Comparison of ENCODE assay signal across 27 cellular contexts in genomic region chr1:33087677-33088076, GRCh38. TPM values are rescaled to one million over a fixed set of nuclear protein-coding genes. Genes with fewer than 3 reads are reported as not detected.
DNase-seq lines count a peak whose midpoint lies in the region; ATAC-seq lines count a peak whose summit lies in the region.
"Had no signal": no experiment of that assay in that cellular context is flagged by ENCODE, and none has a peak within 500 bp of the region (broad histone marks: within the 10 kb centered on the region; RNA-seq: fewer than 3 reads in every experiment).

No MANE protein-coding gene starts in this region.

- POLR2A ChIA-PET in activated CD4-positive, alpha-beta memory T cell treated with anti-CD3 and anti-CD28 coated beads for 36 hours (lab: Charles Lee) = interaction anchor here (1.8 kb wide), 1 partner anchor 39 kb away, joined by 8 read pairs; no protein-coding TSS in a partner anchor

- H3K27me3 Mint-ChIP-seq in stimulated activated naive CD8-positive, alpha-beta T cell treated with anti-CD3 and anti-CD28 coated beads, Interleukin-15, Interleukin-2, amounts not matched to agents 100 ng/mL and 50 ng/mL, for 24 hours = no peaks in the 10 kb centered on the region
- no peaks in the 10 kb centered on the region for H3K27me3 Mint-ChIP-seq in activated CD4-positive, alpha-beta memory T cell treated with anti-CD3 and anti-CD28 coated beads for 36 hours
- peaks cover 0 to 4% (median 0%) of the 10 kb centered on the region in 3 donors for H3K27me3 Mint-ChIP-seq in immature natural killer cell (ENCODE audit: low read depth in 3 of 3)

- H3K4me1 Mint-ChIP-seq in stimulated activated naive CD8-positive, alpha-beta T cell treated with anti-CD3 and anti-CD28 coated beads, Interleukin-15, Interleukin-2, amounts not matched to agents 100 ng/mL and 50 ng/mL, for 24 hours (ENCODE audit: low read depth) = peaks cover 22% of the 10 kb centered on the region
- H3K4me1 Mint-ChIP-seq in activated CD4-positive, alpha-beta memory T cell treated with anti-CD3 and anti-CD28 coated beads for 36 hours (ENCODE audit: low read depth) = peaks cover 14% of the 10 kb centered on the region
- H3K4me1 Mint-ChIP-seq in immature natural killer cell = peaks cover 21 to 23% of the 10 kb centered on the region in 2 donors

- no peaks in the 10 kb centered on the region for H3K36me3 Mint-ChIP-seq in stimulated activated naive CD8-positive, alpha-beta T cell treated with anti-CD3 and anti-CD28 coated beads, Interleukin-15, Interleukin-2, amounts not matched to agents 100 ng/mL and 50 ng/mL, for 24 hours (ENCODE audit: low read depth)
- H3K36me3 Mint-ChIP-seq in activated CD4-positive, alpha-beta memory T cell treated with anti-CD3 and anti-CD28 coated beads for 36 hours = no peaks in the 10 kb centered on the region
- no peaks in the 10 kb centered on the region for H3K36me3 Mint-ChIP-seq in immature natural killer cell
- H3K36me3 Mint-ChIP-seq: mesothelial cell of epicardium had no signal

- DNase-seq in stimulated activated naive CD8-positive, alpha-beta T cell treated with anti-CD3 and anti-CD28 coated beads, Interleukin-15, Interleukin-2, amounts not matched to agents 100 U/mL and 50 U/mL, for 24 hours = no peak
- DNase-seq in activated CD4-positive, alpha-beta memory T cell treated with anti-CD3 and anti-CD28 coated beads for 36 hours = no peak
- DNase-seq in immature natural killer cell (no peak), DMS153 (lab: John Stamatoyannopoulos, UW) (no peak), left cardiac atrium (no peak), DMS53 (lab: John Stamatoyannopoulos, UW) (no peak)
- DNase-seq: activated effector memory CD4-positive, alpha-beta T cell treated with anti-CD3 and anti-CD28 coated beads, Interleukin-2, amount 50 U/mL, for 16 hours; amygdala; DMS 273 treated with DMSO at 0.1 percent for 48 hours; effector CD8-positive, alpha-beta T cell; foreskin fibroblast; GF-D8; GM23248; heart right ventricle; IMR-90; NCI-H2081 treated with DMSO at 0.1 percent for 48 hours; pancreas; SHP77; stimulated activated CD4-positive, alpha-beta T cell treated with anti-CD3 and anti-CD28 coated beads, Interleukin-12 subunit alpha, Interleukin-12 subunit beta, amount 100 ng/mL, for 4 hours; stimulated activated CD4-positive, alpha-beta T cell treated with anti-CD3 and anti-CD28 coated beads, Interleukin-4, amount 100 ng/mL, for 24 hours; stimulated activated naive CD4-positive, alpha-beta T cell treated with Interleukin-2 at 50 U/mL for 16 hours; tibial artery had no signal

- H3K4me3 Mint-ChIP-seq in stimulated activated naive CD8-positive, alpha-beta T cell treated with anti-CD3 and anti-CD28 coated beads, Interleukin-15, Interleukin-2, amounts not matched to agents 100 ng/mL and 50 ng/mL, for 24 hours = no peak overlapping the region
- no peak overlapping the region for H3K4me3 Mint-ChIP-seq in activated CD4-positive, alpha-beta memory T cell treated with anti-CD3 and anti-CD28 coated beads for 36 hours
- no peak overlapping the region for H3K4me3 Mint-ChIP-seq in immature natural killer cell
- H3K4me3 Mint-ChIP-seq: mesothelial cell of epicardium, nephron had no signal

- CTCF ChIA-PET in activated CD4-positive, alpha-beta memory T cell treated with anti-CD3 and anti-CD28 coated beads for 36 hours (lab: Charles Lee) = interaction anchor here (0.5 to 5.1 kb wide), 8 partner anchors 10 to 215 kb away, joined by 3 to 52 read pairs (median 4); partner anchors contain the start of gene HPCA

- no peaks in the 10 kb centered on the region for H3K9me3 Mint-ChIP-seq in stimulated activated naive CD8-positive, alpha-beta T cell treated with anti-CD3 and anti-CD28 coated beads, Interleukin-15, Interleukin-2, amounts not matched to agents 100 ng/mL and 50 ng/mL, for 24 hours
- no peaks in the 10 kb centered on the region for H3K9me3 Mint-ChIP-seq in activated CD4-positive, alpha-beta memory T cell treated with anti-CD3 and anti-CD28 coated beads for 36 hours
- no peaks in the 10 kb centered on the region for H3K9me3 Mint-ChIP-seq in immature natural killer cell
- H3K9me3 Mint-ChIP-seq: mesothelial cell of epicardium, nephron had no signal

- ATAC-seq in stimulated activated naive CD8-positive, alpha-beta T cell treated with anti-CD3 and anti-CD28 coated beads, Interleukin-15, Interleukin-2, amounts not matched to agents 100 U/mL and 50 U/mL, for 24 hours = no peak
- ATAC-seq in left cardiac atrium (no peak), GM19463 (IDR thresholded peaks at IDR 0.05; ENCODE audit: unreplicated experiment) (no peak)
- ATAC-seq: heart right ventricle, left lobe of liver, pancreas had no signal

- intact Hi-C loops in activated CD4-positive, alpha-beta memory T cell treated with anti-CD3 and anti-CD28 coated beads for 36 hours (cut with micrococcal nuclease) = loop anchor here (10.0 kb wide), 1 partner anchor 153 kb away; no protein-coding TSS in a partner anchor
- intact Hi-C loops in left cardiac atrium (cut with DNase I) = loop anchor here (10.0 kb wide), 2 partner anchors 153 to 213 kb away; partner anchors contain the start of gene FNDC5 (in 1 of the 2)

- H3K27ac Mint-ChIP-seq in stimulated activated naive CD8-positive, alpha-beta T cell treated with anti-CD3 and anti-CD28 coated beads, Interleukin-15, Interleukin-2, amounts not matched to agents 100 ng/mL and 50 ng/mL, for 24 hours = peak overlapping the region; percentile 53
- H3K27ac Mint-ChIP-seq in activated CD4-positive, alpha-beta memory T cell treated with anti-CD3 and anti-CD28 coated beads for 36 hours = peak overlapping the region; percentile 38
- peak overlapping the region in 4 of 6 donors; percentile 5 to 51 (median 28) for H3K27ac Mint-ChIP-seq in immature natural killer cell
- H3K27ac Mint-ChIP-seq: mesothelial cell of epicardium had no signal

RNA-seq across cellular contexts. Expression of gene AZIN2, which starts 6.7 kb away (rescaled TPM):
- 1 to 10 TPM; 2.5 to 2.9 TPM for total RNA-seq in activated CD4-positive, alpha-beta memory T cell treated with anti-CD3 and anti-CD28 coated beads for 36 hours
- polyA plus RNA-seq in immature natural killer cell = 1 to 10 TPM; 1.6 to 2.9 (median 1.8) TPM
- 1 to 10 TPM; 1.8 to 2.6 TPM for total RNA-seq in left cardiac atrium

RNA-seq across cellular contexts. Expression of gene AK2, which starts 51.0 kb away (rescaled TPM):
- 100 to 1,000 TPM; 325 to 328 TPM for total RNA-seq in activated CD4-positive, alpha-beta memory T cell treated with anti-CD3 and anti-CD28 coated beads for 36 hours
- 100 to 1,000 TPM; 138 to 174 (median 143) TPM for polyA plus RNA-seq in immature natural killer cell
- 100 to 1,000 TPM; 121 to 142 TPM for total RNA-seq in left cardiac atrium
